Comparison of ENCODE assay signal across 1 cellular context in the genomic region with DNA sequence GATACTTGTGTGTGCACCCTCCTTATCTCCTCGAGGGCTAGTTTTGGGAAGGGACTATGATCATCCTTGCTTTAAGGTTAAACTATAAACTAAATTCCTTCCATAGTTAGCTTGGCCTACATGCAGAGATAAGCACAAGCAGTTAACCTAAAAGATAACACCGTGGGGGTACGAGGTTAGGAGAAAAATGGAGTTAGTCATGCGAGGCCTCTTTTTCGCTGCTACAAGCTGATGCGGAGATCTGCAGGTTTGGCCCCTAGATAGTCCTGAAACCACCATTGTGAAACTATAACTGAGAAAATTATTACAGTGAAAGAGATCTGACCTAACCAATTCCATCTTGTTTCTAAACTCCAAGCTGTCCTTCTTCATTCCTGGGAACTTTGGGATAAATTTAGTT.
TF ChIP-seq lines count a peak whose summit lies in the region.

No MANE protein-coding gene starts in this region.

TF ChIP-seq in K562, 482 proteins besides CTCF, POLR2A, EP300 and RAD21 (continued from another document):
- TF ChIP-seq, protein P1, sequence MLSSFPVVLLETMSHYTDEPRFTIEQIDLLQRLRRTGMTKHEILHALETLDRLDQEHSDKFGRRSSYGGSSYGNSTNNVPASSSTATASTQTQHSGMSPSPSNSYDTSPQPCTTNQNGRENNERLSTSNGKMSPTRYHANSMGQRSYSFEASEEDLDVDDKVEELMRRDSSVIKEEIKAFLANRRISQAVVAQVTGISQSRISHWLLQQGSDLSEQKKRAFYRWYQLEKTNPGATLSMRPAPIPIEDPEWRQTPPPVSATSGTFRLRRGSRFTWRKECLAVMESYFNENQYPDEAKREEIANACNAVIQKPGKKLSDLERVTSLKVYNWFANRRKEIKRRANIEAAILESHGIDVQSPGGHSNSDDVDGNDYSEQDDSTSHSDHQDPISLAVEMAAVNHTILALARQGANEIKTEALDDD (IDR thresholded peaks at IDR 0.05) = 0 out of 2 replicates have a peak, but pooled peaks have one; percentile 19
TF ChIP-seq in K562: peak in this region for 1.
